In genomic region chrX:149506349-149506748, GRCh38 we compare ENCODE assay signal across 19 cellular contexts. TPM values are rescaled to one million over a fixed set of nuclear protein-coding genes. Genes with fewer than 3 reads are reported as not detected.
DNase-seq lines count a peak whose midpoint lies in the region; ATAC-seq and TF ChIP-seq lines count a peak whose summit lies in the region.
"Had no signal": no experiment of that assay in that cellular context is flagged by ENCODE, and none has a peak within 500 bp of the region (broad histone marks: within the 10 kb centered on the region; RNA-seq: fewer than 3 reads in every experiment).

No MANE protein-coding gene starts in this region.

- H3K36me3 Mint-ChIP-seq in activated naive CD4-positive, alpha-beta T cell treated with anti-CD3 and anti-CD28 coated beads for 36 hours (ENCODE audit: low read depth), result peaks cover 2% of the 10 kb centered on the region

- CTCF ChIA-PET in mammary epithelial cell (lab: Charles Lee; ENCODE audit: low non-redundant PET), result no interaction called here
- CTCF ChIA-PET in activated naive CD4-positive, alpha-beta T cell treated with anti-CD3 and anti-CD28 coated beads for 36 hours (lab: Charles Lee), result no interaction called here

- no peak overlapping the region for H2BK15ac ChIP-seq in neuronal stem cell (ENCODE audit: low read length)

- WGBS in mammary epithelial cell (ENCODE audit: low coverage, missing lambda C conversion rate), result 84% methylated on average over 2 of the region's 2 CpGs
- no CpG with 5 or more reads among the region's 2 CpGs for WGBS in neuronal stem cell (ENCODE audit: extremely low coverage in 2 of 2, insufficient read length in 2 of 2, insufficient replicate concordance in 1 of 2), 2 donors

- ATAC-seq in RWPE2 (ENCODE audit: low read depth) (no peak), foreskin keratinocyte (no peak)
- ATAC-seq: A549, GM23338, Panc1 had no signal

- TF ChIP-seq POLR2A in breast epithelium (IDR thresholded peaks at IDR 0.05), result no peak

- no peak overlapping the region for H3K23ac ChIP-seq in neuronal stem cell (ENCODE audit: low read depth, low read length, poor library complexity)

- H4K20me1 ChIP-seq in mammary epithelial cell (ENCODE audit: insufficient read depth, low read length), result no peaks in the 10 kb centered on the region

- no peak overlapping the region for H2BK12ac ChIP-seq in neuronal stem cell (ENCODE audit: low read length)

- TF ChIP-seq CTCF in mammary epithelial cell (conservative IDR thresholded peaks at IDR 0.05 in 1 of 2, IDR thresholded peaks at IDR 0.05 in 1 of 2; ENCODE audit: extremely low read depth in 1 of 2, insufficient read depth in 1 of 2, low read depth in 1 of 2, low read length in 2 of 2) (no peak), breast epithelium (IDR thresholded peaks at IDR 0.05) (no peak), RWPE2 (IDR thresholded peaks at IDR 0.05; ENCODE audit: poor library complexity, severe bottlenecking) (no peak), foreskin keratinocyte (conservative IDR thresholded peaks at IDR 0.05) (no peak)

- no peak for DNase-seq in mammary epithelial cell
- no peak for DNase-seq in breast epithelium (ENCODE audit: low spot score in 2 of 2)
- DNase-seq in RWPE2 (ENCODE audit: low spot score), result no peak
- DNase-seq in foreskin keratinocyte, result peak in 1 of 2 donors; percentile 39
- DNase-seq in neuronal stem cell (ENCODE audit: low spot score), result no peak
- no peak for DNase-seq in HK-2 (ENCODE audit: unreplicated experiment)
- no peak for DNase-seq in NCI-H82 (lab: John Stamatoyannopoulos, UW)
- no peak for DNase-seq in activated naive CD4-positive, alpha-beta T cell treated with anti-CD3 and anti-CD28 coated beads for 36 hours
- DNase-seq: DND-41, GDM1, KG1, NCI-H1105, NCI-H1694 treated with DMSO at 0.1 percent for 48 hours, NCI-H446, SHP77 had no signal

- H3K4ac ChIP-seq in neuronal stem cell (ENCODE audit: low read length), result no peak overlapping the region

- H3K9ac ChIP-seq in mammary epithelial cell (ENCODE audit: insufficient read depth, low read length), result no peak overlapping the region
- no peak overlapping the region for H3K9ac ChIP-seq in neuronal stem cell (ENCODE audit: low read depth, low read length, poor library complexity)

- intact Hi-C loops in mammary epithelial cell (cut with micrococcal nuclease), result no loop called here
- intact Hi-C loops in breast epithelium (cut with DNase I; ENCODE audit: low total_unique reads), result no loop called here
- intact Hi-C loops in activated naive CD4-positive, alpha-beta T cell treated with anti-CD3 and anti-CD28 coated beads for 36 hours (cut with micrococcal nuclease), result loop anchor here (10.0 kb wide), 1 partner anchor 1478 kb away; the partner anchor contains the start of gene HMGB3

- no peaks in the 10 kb centered on the region for H3K36me3 ChIP-seq in mammary epithelial cell (ENCODE audit: insufficient read depth, low read length)
- no peaks in the 10 kb centered on the region for H3K36me3 ChIP-seq in breast epithelium
- no peaks in the 10 kb centered on the region for H3K36me3 ChIP-seq in RWPE2 (ENCODE audit: low read depth)
- H3K36me3 ChIP-seq in neuronal stem cell (replicated peaks in 1 of 2; ENCODE audit: control insufficient read depth in 2 of 2, insufficient read depth in 2 of 2, low read length in 2 of 2), result peaks cover 3 to 13% of the 10 kb centered on the region in 2 donors

- H2BK5ac ChIP-seq in neuronal stem cell (ENCODE audit: low read length), result no peak overlapping the region

- H3K27ac ChIP-seq in mammary epithelial cell (ENCODE audit: insufficient read depth, low read depth, low read length) (peak overlapping the region; percentile 70), breast epithelium (no peak overlapping the region), RWPE2 (ENCODE audit: poor library complexity, severe bottlenecking) (peak overlapping the region; percentile 29), foreskin keratinocyte (peak overlapping the region; percentile 87), neuronal stem cell (replicated peaks; ENCODE audit: low read length) (no peak overlapping the region)

- no peak overlapping the region for H3K18ac ChIP-seq in neuronal stem cell (ENCODE audit: low read length)

- in situ Hi-C loops in mammary epithelial cell (cut with MboI; ENCODE audit: low sequenced_read_pairs in 2 of 2), result loop anchor here in 1 of 2 donors (25.0 kb wide), 1 partner anchor 131 kb away; the partner anchor contains the start of gene TMEM185A

- H3K4me1 ChIP-seq in mammary epithelial cell (ENCODE audit: insufficient read depth, low read length) (peaks cover 25% of the 10 kb centered on the region), breast epithelium (no peaks in the 10 kb centered on the region), RWPE2 (ENCODE audit: insufficient read depth, poor library complexity, severe bottlenecking) (peaks cover 25% of the 10 kb centered on the region), foreskin keratinocyte (peaks cover 19% of the 10 kb centered on the region), neuronal stem cell (ENCODE audit: control insufficient read depth in 2 of 2, insufficient read depth in 1 of 2, low read depth in 1 of 2, low read length in 2 of 2) (peaks cover 4% of the 10 kb centered on the region in 2 donors)

- no peak overlapping the region for H4K91ac ChIP-seq in neuronal stem cell (ENCODE audit: low read depth, low read length, poor library complexity)

- H4K8ac ChIP-seq in neuronal stem cell (ENCODE audit: low read depth, low read length), result no peak overlapping the region

- peak overlapping the region; percentile 22 for H3K4me2 ChIP-seq in mammary epithelial cell (ENCODE audit: insufficient read depth, low read depth, low read length)
- H3K4me2 ChIP-seq in neuronal stem cell (ENCODE audit: insufficient read depth, low read length, poor library complexity, severe bottlenecking), result no peak overlapping the region

- H3K14ac ChIP-seq in neuronal stem cell (ENCODE audit: low read length), result no peak overlapping the region

- H2AFZ ChIP-seq in mammary epithelial cell (ENCODE audit: low read depth, low read length) (no peak overlapping the region), neuronal stem cell (ENCODE audit: low read length) (peak overlapping the region; percentile 72)

- no peaks in the 10 kb centered on the region for H3K9me3 Mint-ChIP-seq in activated naive CD4-positive, alpha-beta T cell treated with anti-CD3 and anti-CD28 coated beads for 36 hours
- H3K9me3 Mint-ChIP-seq: GM23338 had no signal

- peaks cover 2% of the 10 kb centered on the region for H3K27me3 Mint-ChIP-seq in activated naive CD4-positive, alpha-beta T cell treated with anti-CD3 and anti-CD28 coated beads for 36 hours (ENCODE audit: low read depth)

- no peak overlapping the region for H2BK120ac ChIP-seq in neuronal stem cell (ENCODE audit: low read depth, low read length)

- no peaks in the 10 kb centered on the region for H3K27me3 ChIP-seq in mammary epithelial cell (ENCODE audit: insufficient read depth, low read length)
- H3K27me3 ChIP-seq in breast epithelium, result peaks cover 0 to 40% of the 10 kb centered on the region in 2 donors
- H3K27me3 ChIP-seq in RWPE2 (ENCODE audit: insufficient read depth, poor library complexity, severe bottlenecking), result no peaks in the 10 kb centered on the region
- no peaks in the 10 kb centered on the region for H3K27me3 ChIP-seq in foreskin keratinocyte
- H3K27me3 ChIP-seq in neuronal stem cell (ENCODE audit: control insufficient read depth in 3 of 3, insufficient read depth in 3 of 3, low read depth in 1 of 3, low read length in 3 of 3), result peaks cover 0 to 5% (median 0%) of the 10 kb centered on the region in 3 experiments

- dilution Hi-C loops in mammary epithelial cell (cut with HindIII; ENCODE audit: low sequenced_read_pairs), result loop anchor here (25.0 kb wide), 1 partner anchor 106 kb away; no protein-coding TSS in a partner anchor

- H3K9me3 ChIP-seq in mammary epithelial cell (replicated peaks; ENCODE audit: insufficient read depth, low read length) (no peaks in the 10 kb centered on the region), breast epithelium (no peaks in the 10 kb centered on the region), RWPE2 (ENCODE audit: severe bottlenecking) (no peaks in the 10 kb centered on the region), neuronal stem cell (replicated peaks in 1 of 2; ENCODE audit: control insufficient read depth in 2 of 2, insufficient read depth in 1 of 2, low read depth in 1 of 2, low read length in 2 of 2) (no peaks in the 10 kb centered on the region)
- H3K9me3 ChIP-seq: A549 had no signal

- no peak overlapping the region for H3K4me3 Mint-ChIP-seq in activated naive CD4-positive, alpha-beta T cell treated with anti-CD3 and anti-CD28 coated beads for 36 hours

- no peak overlapping the region for H3K4me3 ChIP-seq in mammary epithelial cell (replicated peaks in 1 of 3; ENCODE audit: insufficient read depth in 1 of 3, low read depth in 2 of 3, low read length in 3 of 3)
- H3K4me3 ChIP-seq in breast epithelium, result no peak overlapping the region
- no peak overlapping the region for H3K4me3 ChIP-seq in RWPE2 (ENCODE audit: severe bottlenecking)
- no peak overlapping the region for H3K4me3 ChIP-seq in neuronal stem cell (ENCODE audit: low read length in 2 of 2)
- H3K4me3 ChIP-seq: A549, GM23338 had no signal

- H2AK5ac ChIP-seq in neuronal stem cell (ENCODE audit: low read depth, low read length), result no peak overlapping the region

- H3K79me1 ChIP-seq in neuronal stem cell (ENCODE audit: low read depth, low read length), result no peaks in the 10 kb centered on the region

- H3K79me2 ChIP-seq in mammary epithelial cell (ENCODE audit: insufficient read depth, low read length), result peaks cover 21% of the 10 kb centered on the region

- peaks cover 17% of the 10 kb centered on the region for H3K4me1 Mint-ChIP-seq in activated naive CD4-positive, alpha-beta T cell treated with anti-CD3 and anti-CD28 coated beads for 36 hours (ENCODE audit: low read depth)

- H3K27ac Mint-ChIP-seq in activated naive CD4-positive, alpha-beta T cell treated with anti-CD3 and anti-CD28 coated beads for 36 hours, result no peak overlapping the region
- H3K27ac Mint-ChIP-seq: GM23338 had no signal

- no TSS peak for BruUV-seq in mammary epithelial cell (replicated peaks; lab: Mats Ljungman, UMichigan)

RNA-seq across cellular contexts. Expression of gene IDS, which starts 1.2 kb away (rescaled TPM):
- total RNA-seq in mammary epithelial cell (10 to 100 TPM; 56.8 to 57.7 TPM), breast epithelium (10 to 100 TPM; 61.0 to 72.0 (median 61.8) TPM), foreskin keratinocyte (44.3 and 50.9 TPM in 2 replicates)
- polyA plus RNA-seq in mammary epithelial cell (88.8 TPM), foreskin keratinocyte (18.5 and 19.1 TPM in 2 replicates)
- polyA minus RNA-seq in mammary epithelial cell, result 124 TPM
- polyA plus RNA-seq in neuronal stem cell (2013, experiment 1 of 2), result 25.5 TPM
- polyA plus RNA-seq in neuronal stem cell (2013, experiment 2 of 2), result 25.5 TPM
- total RNA-seq in activated naive CD4-positive, alpha-beta T cell treated with anti-CD3 and anti-CD28 coated beads for 36 hours, result 10 to 100 TPM; 39.9 to 43.1 TPM

RNA-seq across cellular contexts. Expression of gene EOLA1, which starts 34.5 kb away (rescaled TPM):
- 10 to 100 TPM in 1 of 2 donors, 1 to 10 TPM in 1; 8.8 to 10.7 TPM for total RNA-seq in mammary epithelial cell
- polyA plus RNA-seq in mammary epithelial cell, result 9.8 TPM
- polyA minus RNA-seq in mammary epithelial cell, result 0.52 TPM
- total RNA-seq in breast epithelium, result 10 to 100 TPM; 12.3 to 20.1 (median 17.7) TPM
- 10.5 and 11.4 TPM in 2 replicates for total RNA-seq in foreskin keratinocyte
- 11.5 and 12.6 TPM in 2 replicates for polyA plus RNA-seq in foreskin keratinocyte
- polyA plus RNA-seq in neuronal stem cell (2013, experiment 1 of 2), result 6.4 TPM
- 7.3 TPM for polyA plus RNA-seq in neuronal stem cell (2013, experiment 2 of 2)
- total RNA-seq in activated naive CD4-positive, alpha-beta T cell treated with anti-CD3 and anti-CD28 coated beads for 36 hours, result 10 to 100 TPM; 14.7 to 16.2 TPM

RNA-seq across cellular contexts. Expression of gene HSFX3, which starts 43.4 kb away (rescaled TPM):
- total RNA-seq in mammary epithelial cell, result not detected
- not detected for polyA plus RNA-seq in mammary epithelial cell
- not detected for polyA minus RNA-seq in mammary epithelial cell
- total RNA-seq in breast epithelium, result not detected
- total RNA-seq in foreskin keratinocyte, result not detected in 2 replicates
- polyA plus RNA-seq in foreskin keratinocyte, result not detected in 2 replicates
- not detected for polyA plus RNA-seq in neuronal stem cell (2013, experiment 1 of 2)
- not detected for polyA plus RNA-seq in neuronal stem cell (2013, experiment 2 of 2)
- total RNA-seq in activated naive CD4-positive, alpha-beta T cell treated with anti-CD3 and anti-CD28 coated beads for 36 hours, result not detected
- total RNA-seq: GM23338, MCF 10A had no signal
- polyA plus RNA-seq: A549, GM23338 had no signal

Comparison
In these comparisons a context has a peak if more than half of its experiments do, and no peak if none do; other contexts are left out.
1. H3K27ac ChIP-seq: peak in mammary epithelial cell (single experiment), RWPE2 (single experiment) and foreskin keratinocyte (single experiment); none in breast epithelium (0 of 2) and neuronal stem cell (single experiment).